15 cellular contexts compared by ENCODE assay signal in genomic region chr17:32274643-32275042, GRCh38. TPM values are rescaled to one million over a fixed set of nuclear protein-coding genes. Genes with fewer than 3 reads are reported as not detected.
DNase-seq lines count a peak whose midpoint lies in the region; TF ChIP-seq lines count a peak whose summit lies in the region.
"Had no signal": no experiment of that assay in that cellular context is flagged by ENCODE, and none has a peak within 500 bp of the region (broad histone marks: within the 10 kb centered on the region; RNA-seq: fewer than 3 reads in every experiment).

No MANE protein-coding gene starts in this region.

- peak overlapping the region; percentile 76 to 98 (median 87) for H3K4me2 ChIP-seq in BLaER1 treated with 17β-estradiol and CSF1 and Interleukin-3, amounts not matched to agents 10 nM and 100 nM

- H3K4me3 Mint-ChIP-seq in HFFc6 (no peak overlapping the region), neural crest cell (no peak overlapping the region)
- no peak overlapping the region for H3K4me3 Mint-ChIP-seq in dendritic cell treated with granulocyte-macrophage colony-stimulating factor and Interleukin-4, amounts not matched to agents 40 ng/mL and 50 ng/mL, for 4 days
- H3K4me3 Mint-ChIP-seq: CD4-positive, alpha-beta memory T cell; T-cell had no signal

- in situ Hi-C loops in ACHN (cut with HindIII; ENCODE audit: low pct_ligation_motif_present, low pct_unique_long_range_greater_than_20kb, low sequenced_read_pairs), result no loop called here

- DNase-seq in HFFc6 (no peak), neural crest cell (ENCODE audit: low read depth, low spot score) (no peak), DMS 273 (lab: John Stamatoyannopoulos, UW; ENCODE audit: unreplicated experiment) (no peak), foreskin melanocyte (no peak), HK-2 (ENCODE audit: unreplicated experiment) (no peak), ACHN (no peak)
- DNase-seq: AML-193; CD4-positive, alpha-beta memory T cell; DND-41; KG1; NCI-H2081 treated with DMSO at 0.1 percent for 48 hours; NCI-H510A treated with DMSO at 0.1 percent for 48 hours; T-cell had no signal

- H3K9me3 Mint-ChIP-seq in HFFc6 (no peaks in the 10 kb centered on the region), neural crest cell (no peaks in the 10 kb centered on the region)
- H3K9me3 Mint-ChIP-seq in dendritic cell treated with granulocyte-macrophage colony-stimulating factor and Interleukin-4, amounts not matched to agents 40 ng/mL and 50 ng/mL, for 4 days, result no peaks in the 10 kb centered on the region
- H3K9me3 Mint-ChIP-seq: CD4-positive, alpha-beta memory T cell; T-cell had no signal

- peaks cover 0 to 38% (median 0%) of the 10 kb centered on the region in 11 experiments; a peak in 7 of 22 replicates for H4K20me1 ChIP-seq in BLaER1 treated with 17β-estradiol and CSF1 and Interleukin-3, amounts not matched to agents 10 nM and 100 nM

- intact Hi-C loops in dendritic cell treated with granulocyte-macrophage colony-stimulating factor and Interleukin-4, amounts not matched to agents 40 ng/mL and 50 ng/mL, for 4 days (cut with micrococcal nuclease), result loop anchor here (5.0 kb wide), 1 partner anchor 43 kb away; no protein-coding TSS in a partner anchor

- H3K4me3 ChIP-seq in BLaER1 treated with 17β-estradiol and CSF1 and Interleukin-3, amounts not matched to agents 10 nM and 100 nM, result no peak overlapping the region

- H3K27ac ChIP-seq in BLaER1 treated with 17β-estradiol and CSF1 and Interleukin-3, amounts not matched to agents 10 nM and 100 nM, result peak overlapping the region in 1 of 11 experiments; percentile 72; a peak in 1 of 22 replicates

- H3K27me3 Mint-ChIP-seq in HFFc6 (ENCODE audit: insufficient read depth), result peaks cover 28% of the 10 kb centered on the region
- peaks cover 70% of the 10 kb centered on the region for H3K27me3 Mint-ChIP-seq in dendritic cell treated with granulocyte-macrophage colony-stimulating factor and Interleukin-4, amounts not matched to agents 40 ng/mL and 50 ng/mL, for 4 days
- H3K27me3 Mint-ChIP-seq in neural crest cell (ENCODE audit: low read depth), result peaks cover 30% of the 10 kb centered on the region

- H3K36me3 ChIP-seq in BLaER1 treated with 17β-estradiol and CSF1 and Interleukin-3, amounts not matched to agents 10 nM and 100 nM, result no peaks in the 10 kb centered on the region

- no peak for TF ChIP-seq CTCF in HFFc6 (IDR thresholded peaks at IDR 0.05)
- TF ChIP-seq CTCF in neural crest cell (conservative IDR thresholded peaks at IDR 0.05), result no peak

- no peak overlapping the region for H3K9ac ChIP-seq in BLaER1 treated with 17β-estradiol and CSF1 and Interleukin-3, amounts not matched to agents 10 nM and 100 nM

- H3K36me3 Mint-ChIP-seq in HFFc6 (ENCODE audit: low read depth), result no peaks in the 10 kb centered on the region
- H3K36me3 Mint-ChIP-seq in dendritic cell treated with granulocyte-macrophage colony-stimulating factor and Interleukin-4, amounts not matched to agents 40 ng/mL and 50 ng/mL, for 4 days (ENCODE audit: low read depth), result no peaks in the 10 kb centered on the region
- no peaks in the 10 kb centered on the region for H3K36me3 Mint-ChIP-seq in neural crest cell (ENCODE audit: low read depth)
- H3K36me3 Mint-ChIP-seq: CD4-positive, alpha-beta memory T cell; T-cell had no signal

- peaks cover 22% of the 10 kb centered on the region for H3K4me1 Mint-ChIP-seq in HFFc6 (ENCODE audit: low read depth)
- peaks cover 44% of the 10 kb centered on the region for H3K4me1 Mint-ChIP-seq in dendritic cell treated with granulocyte-macrophage colony-stimulating factor and Interleukin-4, amounts not matched to agents 40 ng/mL and 50 ng/mL, for 4 days (ENCODE audit: low read depth)
- peaks cover 46% of the 10 kb centered on the region for H3K4me1 Mint-ChIP-seq in neural crest cell
- H3K4me1 Mint-ChIP-seq: CD4-positive, alpha-beta memory T cell; T-cell had no signal

- H3K9me3 ChIP-seq in BLaER1 treated with 17β-estradiol and CSF1 and Interleukin-3, amounts not matched to agents 10 nM and 100 nM (replicated peaks in 1 of 11), result no peaks in the 10 kb centered on the region

- H3K4me1 ChIP-seq in BLaER1 treated with 17β-estradiol and CSF1 and Interleukin-3, amounts not matched to agents 10 nM and 100 nM, result peaks cover 24 to 45% (median 36%) of the 10 kb centered on the region in 10 experiments

- peaks cover 13 to 27% (median 17%) of the 10 kb centered on the region in 11 experiments for H3K27me3 ChIP-seq in BLaER1 treated with 17β-estradiol and CSF1 and Interleukin-3, amounts not matched to agents 10 nM and 100 nM

- peak overlapping the region; percentile 63 for H3K27ac Mint-ChIP-seq in HFFc6
- peak overlapping the region; percentile 62 for H3K27ac Mint-ChIP-seq in dendritic cell treated with granulocyte-macrophage colony-stimulating factor and Interleukin-4, amounts not matched to agents 40 ng/mL and 50 ng/mL, for 4 days
- peak overlapping the region; percentile 27 for H3K27ac Mint-ChIP-seq in neural crest cell (ENCODE audit: unreplicated experiment)
- H3K27ac Mint-ChIP-seq: CD4-positive, alpha-beta memory T cell; T-cell had no signal

RNA-seq across cellular contexts. Expression of gene RHBDL3, which starts 9.0 kb away (rescaled TPM):
- under 1 TPM in 1 of 6 experiments, not detected in 5; 0.07 TPM for total RNA-seq in HFFc6 (2021; fragmentation: NEBNext Ultra II Directional; extraction: Animal tissue kit (Norgen Biotek cat#: 25700))
- 17.7 and 18.7 TPM in 2 replicates for total RNA-seq in neural crest cell
- total RNA-seq: CD4-positive, alpha-beta memory T cell had no signal

Comparison
In these comparisons a context has a peak if more than half of its experiments do, and no peak if none do; other contexts are left out.
1. RNA of gene RHBDL3, which starts 9.0 kb away (total RNA-seq): 17.7 to 18.7 TPM in neural crest cell; 0.07 TPM in HFFc6; every median in the first group is over 10 times any median in the second.
2. Peak in every context shown above with its lines, with median percentiles within 50 percentile points of each other: H3K27ac Mint-ChIP-seq.